In genomic region chrX:154097003-154097596, GRCh38 we compare ENCODE assay signal across 8 cellular contexts. TPM values are rescaled to one million over a fixed set of nuclear protein-coding genes. Genes with fewer than 3 reads are reported as not detected.
DNase-seq lines count a peak whose midpoint lies in the region; ATAC-seq and TF ChIP-seq lines count a peak whose summit lies in the region.

No MANE protein-coding gene starts in this region.

- H3K4me1 Mint-ChIP-seq in immature natural killer cell, result peaks cover 49 to 54% of the 10 kb centered on the region in 2 donors

- H3K4me3 Mint-ChIP-seq in immature natural killer cell, result peak overlapping the region; percentile 89 to 97 (median 95)

- H3K36me3 Mint-ChIP-seq in immature natural killer cell, result no peaks in the 10 kb centered on the region

- WGBS in mammary epithelial cell (ENCODE audit: low coverage, missing lambda C conversion rate), result no CpG with 5 or more reads among the region's 82 CpGs
- WGBS in spleen, 5 donors, result 0 to 46% (median 1%) methylated on average over 1 to 62 of the region's 82 CpGs

- peak; percentile 26 for ATAC-seq in HG02610 (IDR thresholded peaks at IDR 0.05; ENCODE audit: unreplicated experiment)

- H3K9me3 ChIP-seq in mammary epithelial cell (replicated peaks; ENCODE audit: insufficient read depth, low read length) (peaks cover 3% of the 10 kb centered on the region), spleen (no peaks in the 10 kb centered on the region)

- no TSS peak for BruUV-seq in mammary epithelial cell (replicated peaks; lab: Mats Ljungman, UMichigan)

- intact Hi-C loops in mammary epithelial cell (cut with micrococcal nuclease) (loop anchor here (2.0 kb wide), 2 partner anchors 14 to 46 kb away; no protein-coding TSS in a partner anchor), spleen (cut with DNase I; ENCODE audit: low total_unique reads) (no loop called here)

- H3K27me3 ChIP-seq in mammary epithelial cell (ENCODE audit: insufficient read depth, low read length) (no peaks in the 10 kb centered on the region), spleen (replicated peaks in 1 of 7) (peaks cover 0 to 2% (median 0%) of the 10 kb centered on the region in 7 donors)

- DNase-seq in NCI-H1436 treated with DMSO at 0.1 percent for 48 hours (lab: John Stamatoyannopoulos, UW) (peak; percentile 2), mammary epithelial cell (peak; percentile 40), immature natural killer cell (peak; percentile 68 to 72 (median 69)), spleen (peak; percentile 90), NOMO-1 (lab: John Stamatoyannopoulos, UW; ENCODE audit: unreplicated experiment in 2 of 2) (no peak)

- H3K4me2 ChIP-seq in mammary epithelial cell (ENCODE audit: insufficient read depth, low read depth, low read length), result peak overlapping the region; percentile 73

- dilution Hi-C loops in mammary epithelial cell (cut with HindIII; ENCODE audit: low sequenced_read_pairs), result loop anchor here (5.0 kb wide), 1 partner anchor 60 kb away; no protein-coding TSS in a partner anchor

- peaks cover 7 to 28% (median 11%) of the 10 kb centered on the region in 3 donors for H3K27me3 Mint-ChIP-seq in immature natural killer cell (ENCODE audit: low read depth in 3 of 3)

- H3K4me1 ChIP-seq in mammary epithelial cell (ENCODE audit: insufficient read depth, low read length), result peaks cover 6% of the 10 kb centered on the region
- peaks cover 3 to 51% (median 46%) of the 10 kb centered on the region in 6 donors for H3K4me1 ChIP-seq in spleen

- peaks cover 49% of the 10 kb centered on the region for H3K79me2 ChIP-seq in mammary epithelial cell (ENCODE audit: insufficient read depth, low read length)

- peak overlapping the region; percentile 59 for H3K9ac ChIP-seq in mammary epithelial cell (ENCODE audit: insufficient read depth, low read length)

- CTCF ChIA-PET in mammary epithelial cell (lab: Charles Lee; ENCODE audit: low non-redundant PET), result no interaction called here

- peak overlapping the region; percentile 9 for H3K27ac ChIP-seq in mammary epithelial cell (ENCODE audit: insufficient read depth, low read depth, low read length)
- H3K27ac ChIP-seq in spleen, result peak overlapping the region; percentile 81 to 98 (median 97)

- in situ Hi-C loops in mammary epithelial cell (cut with MboI; ENCODE audit: low sequenced_read_pairs in 2 of 2), result no loop called here

- H3K4me3 ChIP-seq in GM12875 (ENCODE audit: low read depth, low read length) (peak overlapping the region; percentile 66), WI38 (ENCODE audit: low read depth, low read length) (peak overlapping the region; percentile 68), mammary epithelial cell (replicated peaks in 1 of 3; ENCODE audit: insufficient read depth in 1 of 3, low read depth in 2 of 3, low read length in 3 of 3) (peak overlapping the region; percentile 41 to 57 (median 50)), spleen (peak overlapping the region; percentile 37 to 81 (median 56))

- TF ChIP-seq POLR2A in spleen (IDR thresholded peaks at IDR 0.05), result no peak

- H3K27ac Mint-ChIP-seq in immature natural killer cell, result peak overlapping the region; percentile 77 to 98 (median 94)

- H3K9me3 Mint-ChIP-seq in immature natural killer cell, result peaks cover 0 to 2% (median 0%) of the 10 kb centered on the region in 6 donors

- peak overlapping the region; percentile 36 for H2AFZ ChIP-seq in mammary epithelial cell (ENCODE audit: low read depth, low read length)

- H3K36me3 ChIP-seq in mammary epithelial cell (ENCODE audit: insufficient read depth, low read length) (no peaks in the 10 kb centered on the region), spleen (no peaks in the 10 kb centered on the region)

- H4K20me1 ChIP-seq in mammary epithelial cell (ENCODE audit: insufficient read depth, low read length), result no peaks in the 10 kb centered on the region

- TF ChIP-seq CTCF in GM12875 (IDR thresholded peaks at IDR 0.05; ENCODE audit: borderline replicate concordance, insufficient read depth, low read depth, low read length), result no peak
- no peak for TF ChIP-seq CTCF in WI38 (IDR thresholded peaks at IDR 0.05; ENCODE audit: low read depth, low read length)
- TF ChIP-seq CTCF in mammary epithelial cell (conservative IDR thresholded peaks at IDR 0.05 in 1 of 2, IDR thresholded peaks at IDR 0.05 in 1 of 2; ENCODE audit: extremely low read depth in 1 of 2, insufficient read depth in 1 of 2, low read depth in 1 of 2, low read length in 2 of 2), result no peak
- TF ChIP-seq CTCF in spleen (IDR thresholded peaks at IDR 0.05 in 8 of 11, conservative IDR thresholded peaks at IDR 0.05 in 3 of 11), result peak in 1 of 11 experiments; percentile 15

RNA-seq across cellular contexts. Expression of gene MECP2, which starts 0.4 kb away (rescaled TPM):
- total RNA-seq in mammary epithelial cell, result 10 to 100 TPM; 17.5 to 35.6 TPM
- 12.1 TPM for polyA plus RNA-seq in mammary epithelial cell
- polyA minus RNA-seq in mammary epithelial cell, result 50.5 TPM
- polyA plus RNA-seq in immature natural killer cell, result 10 to 100 TPM; 11.4 to 31.5 (median 18.3) TPM
- 100 to 1,000 TPM in 1 of 7 donors, 10 to 100 TPM in 6; 63.3 to 104 (median 83.5) TPM for total RNA-seq in spleen
- 10 to 100 TPM; 15.2 to 22.7 (median 17.7) TPM for polyA plus RNA-seq in spleen

RNA-seq across cellular contexts. Expression of gene OPN1LW, which starts 46.9 kb away (rescaled TPM):
- not detected for total RNA-seq in mammary epithelial cell
- not detected for polyA plus RNA-seq in mammary epithelial cell
- not detected for polyA minus RNA-seq in mammary epithelial cell
- not detected for polyA plus RNA-seq in immature natural killer cell
- not detected for total RNA-seq in spleen
- polyA plus RNA-seq in spleen, result not detected

Comparison
In these comparisons a context has a peak if more than half of its experiments do, and no peak if none do; other contexts are left out.
1. DNase-seq: peak in NCI-H1436 treated with DMSO at 0.1 percent for 48 hours (single experiment), mammary epithelial cell (single experiment), immature natural killer cell (3 of 3) and spleen (single experiment); none in NOMO-1 (0 of 2).
2. Peak in every context shown above with its lines, with median percentiles within 50 percentile points of each other: H3K4me3 ChIP-seq.